In genomic region chr5:124071039-124071438, GRCh38 we compare ENCODE assay signal across 23 cellular contexts.
"Had no signal": no experiment of that assay in that cellular context is flagged by ENCODE, and none has a peak within 500 bp of the region (broad histone marks: within the 10 kb centered on the region; RNA-seq: fewer than 3 reads in every experiment).

No MANE protein-coding gene starts in this region.

- H3K36me3 ChIP-seq: brain microvascular endothelial cell, cardiac muscle cell, SJCRH30 had no signal

- DNase-seq: activated CD4-positive, alpha-beta T cell treated with anti-CD3 and anti-CD28 coated beads for 4 hours; activated CD8-positive, alpha-beta memory T cell treated with anti-CD3 and anti-CD28 coated beads, Interleukin-2, amount 50 U/mL, for 4 hours; activated CD8-positive, alpha-beta T cell treated with anti-CD3 and anti-CD28 coated beads for 36 hours; activated gamma-delta T cell treated with Interleukin-2 at 50 U/mL for 16 hours; activated naive CD4-positive, alpha-beta T cell treated with anti-CD3 and anti-CD28 coated beads, Interleukin-2, amount 10 ng/mL, durations not matched to agents 7 days and 5 days; activated naive CD8-positive, alpha-beta T cell treated with anti-CD3 and anti-CD28 coated beads for 36 hours; activated T-cell treated with anti-CD3 and anti-CD28 coated beads, Interleukin-2, amount 50 U/mL, for 72 hours; brain microvascular endothelial cell; NCI-H1092; NCI-H1417; NCI-H1694; NCI-H2029; NCI-H2227 treated with DMSO at 0.1 percent for 48 hours; NCI-H446 treated with DMSO at 0.1 percent for 48 hours; NCI-H524 treated with DMSO at 0.1 percent for 48 hours; NCI-H748 treated with DMSO at 0.1 percent for 48 hours; Right ventricle myocardium superior; RPMI8226; SJCRH30 had no signal

- H3K4me2 ChIP-seq: KMS-11 had no signal

- H3K4me3 ChIP-seq: cardiac muscle cell, SJCRH30 had no signal

- H3K27me3 Mint-ChIP-seq: activated CD8-positive, alpha-beta T cell treated with anti-CD3 and anti-CD28 coated beads for 36 hours; activated naive CD4-positive, alpha-beta T cell treated with anti-CD3 and anti-CD28 coated beads, Interleukin-2, amount 10 ng/mL, durations not matched to agents 7 days and 5 days; activated naive CD8-positive, alpha-beta T cell treated with anti-CD3 and anti-CD28 coated beads for 36 hours had no signal

- H3K27ac ChIP-seq: brain microvascular endothelial cell, cardiac muscle cell, KMS-11, SJCRH30 had no signal

- H3K36me3 Mint-ChIP-seq: activated naive CD4-positive, alpha-beta T cell treated with anti-CD3 and anti-CD28 coated beads, Interleukin-2, amount 10 ng/mL, durations not matched to agents 7 days and 5 days; activated naive CD8-positive, alpha-beta T cell treated with anti-CD3 and anti-CD28 coated beads for 36 hours had no signal

- H3K4me3 Mint-ChIP-seq: activated CD8-positive, alpha-beta T cell treated with anti-CD3 and anti-CD28 coated beads for 36 hours; activated naive CD4-positive, alpha-beta T cell treated with anti-CD3 and anti-CD28 coated beads, Interleukin-2, amount 10 ng/mL, durations not matched to agents 7 days and 5 days; activated naive CD8-positive, alpha-beta T cell treated with anti-CD3 and anti-CD28 coated beads for 36 hours; activated T-cell treated with anti-CD3 and anti-CD28 coated beads, Interleukin-2, amount 50 U/mL, for 72 hours; T-helper 1 cell treated with Interleukin-12 subunit alpha and Interleukin-12 subunit beta and Interleukin-4 antibody, amounts not matched to agents 30 μg/mL and 1 μg/mL, for 36 hours had no signal

- H3K27ac Mint-ChIP-seq: activated CD8-positive, alpha-beta T cell treated with anti-CD3 and anti-CD28 coated beads for 36 hours; activated naive CD4-positive, alpha-beta T cell treated with anti-CD3 and anti-CD28 coated beads, Interleukin-2, amount 10 ng/mL, durations not matched to agents 7 days and 5 days; activated naive CD8-positive, alpha-beta T cell treated with anti-CD3 and anti-CD28 coated beads for 36 hours; activated T-cell treated with anti-CD3 and anti-CD28 coated beads, Interleukin-2, amount 50 U/mL, for 72 hours; activated T-helper 2 cell treated with anti-CD3 and anti-CD28 coated beads, Interferon-gamma antibody, Interleukin-2, Interleukin-4, amounts not matched to agents 10 μg/mL and 5 μg/mL and 100 μg/mL, durations not matched to agents 14 hours and 24 hours and 36 hours; T-helper 1 cell treated with Interleukin-12 subunit alpha and Interleukin-12 subunit beta and Interleukin-4 antibody, amounts not matched to agents 30 μg/mL and 1 μg/mL, for 36 hours had no signal

- H3K9ac ChIP-seq: KMS-11 had no signal

- H3K4me1 Mint-ChIP-seq: activated naive CD4-positive, alpha-beta T cell treated with anti-CD3 and anti-CD28 coated beads, Interleukin-2, amount 10 ng/mL, durations not matched to agents 7 days and 5 days; activated naive CD8-positive, alpha-beta T cell treated with anti-CD3 and anti-CD28 coated beads for 36 hours had no signal

- H3K27me3 ChIP-seq: brain microvascular endothelial cell, cardiac muscle cell, SJCRH30 had no signal

- H3K9me3 Mint-ChIP-seq: activated naive CD4-positive, alpha-beta T cell treated with anti-CD3 and anti-CD28 coated beads, Interleukin-2, amount 10 ng/mL, durations not matched to agents 7 days and 5 days; activated T-helper 2 cell treated with anti-CD3 and anti-CD28 coated beads, Interferon-gamma antibody, Interleukin-2, Interleukin-4, amounts not matched to agents 10 μg/mL and 5 μg/mL and 100 μg/mL, durations not matched to agents 14 hours and 24 hours and 36 hours; T-helper 1 cell treated with Interleukin-12 subunit alpha and Interleukin-12 subunit beta and Interleukin-4 antibody, amounts not matched to agents 30 μg/mL and 1 μg/mL, for 36 hours had no signal

- H3K4me1 ChIP-seq: SJCRH30 had no signal

- H3K9me3 ChIP-seq: SJCRH30 had no signal
